In the genomic region with DNA sequence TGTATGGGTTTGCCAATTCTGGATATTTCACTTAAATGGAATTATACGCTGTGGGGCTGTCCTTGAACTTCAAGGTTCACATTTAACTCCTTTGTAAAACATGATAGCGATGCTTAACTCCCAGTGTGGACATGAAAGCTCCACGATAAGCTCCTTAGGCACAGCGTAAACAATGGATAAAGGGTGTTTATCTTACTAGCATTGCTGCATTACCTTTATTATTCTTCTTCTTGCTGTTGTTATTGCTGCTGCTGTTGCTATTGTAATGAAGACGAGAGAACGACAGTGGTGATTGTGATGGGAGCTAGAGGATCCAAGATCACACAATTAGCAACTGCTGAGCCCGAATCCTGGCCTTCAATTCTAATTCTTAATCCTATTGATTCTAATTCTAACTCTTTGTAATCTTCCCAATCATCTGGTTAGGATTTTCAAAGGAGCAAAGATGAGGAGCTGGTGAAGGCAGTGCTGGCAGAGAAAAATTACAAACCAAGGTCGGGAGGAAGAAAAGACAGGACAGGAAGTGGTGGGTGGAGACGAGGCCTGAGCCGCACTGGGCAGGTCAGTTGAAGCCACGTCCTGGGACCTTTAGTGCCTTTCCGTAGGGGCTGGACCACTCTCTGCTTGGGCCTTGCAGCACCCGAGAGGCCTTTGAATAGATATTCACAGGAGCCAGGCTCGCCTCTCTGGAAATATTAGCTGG, we compare ENCODE assay signal across 29 cellular contexts.
"Had no signal": no experiment of that assay in that cellular context is flagged by ENCODE, and none has a peak within 500 bp of the region (broad histone marks: within the 10 kb centered on the region; RNA-seq: fewer than 3 reads in every experiment).

No MANE protein-coding gene starts in this region.

- H3K4me1 Mint-ChIP-seq: activated CD8-positive, alpha-beta memory T cell treated with anti-CD3 and anti-CD28 coated beads, Interleukin-2, amount 10 ng/mL, durations not matched to agents 7 days and 5 days; activated naive CD8-positive, alpha-beta T cell treated with anti-CD3 and anti-CD28 coated beads, Interleukin-2, amount 50 U/mL, for 24 hours; naive B cell had no signal

- ATAC-seq: activated CD8-positive, alpha-beta memory T cell treated with anti-CD3 and anti-CD28 coated beads, Interleukin-2, amount 10 ng/mL, durations not matched to agents 7 days and 5 days; activated CD8-positive, alpha-beta T cell treated with anti-CD3 and anti-CD28 coated beads, Interleukin-2, amount 10 ng/mL, durations not matched to agents 7 days and 5 days; activated naive CD8-positive, alpha-beta T cell treated with anti-CD3 and anti-CD28 coated beads, Interleukin-2, amount 50 U/mL, for 24 hours; effector memory CD8-positive, alpha-beta T cell; heart left ventricle; left ventricle myocardium superior; right cardiac atrium; upper lobe of right lung had no signal

- H3K4me3 Mint-ChIP-seq: activated CD8-positive, alpha-beta memory T cell treated with anti-CD3 and anti-CD28 coated beads, Interleukin-2, amount 10 ng/mL, durations not matched to agents 7 days and 5 days; activated CD8-positive, alpha-beta T cell treated with anti-CD3 and anti-CD28 coated beads, Interleukin-2, amount 10 ng/mL, durations not matched to agents 7 days and 5 days; activated naive CD4-positive, alpha-beta T cell treated with anti-CD3 and anti-CD28 coated beads, Interleukin-2, amount 50 U/mL, for 24 hours; activated naive CD8-positive, alpha-beta T cell treated with anti-CD3 and anti-CD28 coated beads, Interleukin-2, amount 50 U/mL, for 24 hours; effector memory CD8-positive, alpha-beta T cell; naive B cell; neural crest cell; T-helper 1 cell treated with Interleukin-12 subunit alpha and Interleukin-12 subunit beta and Interleukin-4 antibody, amounts not matched to agents 30 μg/mL and 1 μg/mL, for 36 hours had no signal

- H3K36me3 Mint-ChIP-seq: activated CD8-positive, alpha-beta memory T cell treated with anti-CD3 and anti-CD28 coated beads, Interleukin-2, amount 10 ng/mL, durations not matched to agents 7 days and 5 days; naive B cell had no signal

- H3K9me3 Mint-ChIP-seq: activated naive CD4-positive, alpha-beta T cell treated with anti-CD3 and anti-CD28 coated beads, Interleukin-2, amount 50 U/mL, for 24 hours; activated naive CD8-positive, alpha-beta T cell treated with anti-CD3 and anti-CD28 coated beads, Interleukin-2, amount 50 U/mL, for 24 hours; activated T-helper 2 cell treated with anti-CD3 and anti-CD28 coated beads, Interferon-gamma antibody, Interleukin-2, Interleukin-4, amounts not matched to agents 10 μg/mL and 5 μg/mL and 100 μg/mL, durations not matched to agents 14 hours and 24 hours and 36 hours; effector memory CD8-positive, alpha-beta T cell; neural crest cell; T-helper 1 cell treated with Interleukin-12 subunit alpha and Interleukin-12 subunit beta and Interleukin-4 antibody, amounts not matched to agents 30 μg/mL and 1 μg/mL, for 36 hours had no signal

- DNase-seq: activated CD4-positive, alpha-beta T cell treated with anti-CD3 and anti-CD28 coated beads, Interleukin-2, amount 50 U/mL, for 1 hour; activated CD4-positive, CD25-positive, alpha-beta regulatory T cell treated with anti-CD3 and anti-CD28 coated beads, Interleukin-2, amount 50 U/mL, for 72 hours; activated CD8-positive, alpha-beta memory T cell treated with anti-CD3 and anti-CD28 coated beads, Interleukin-2, amount 10 ng/mL, durations not matched to agents 7 days and 5 days; activated CD8-positive, alpha-beta T cell treated with anti-CD3 and anti-CD28 coated beads, Interleukin-2, amount 10 ng/mL, durations not matched to agents 7 days and 5 days; activated naive CD8-positive, alpha-beta T cell treated with anti-CD3 and anti-CD28 coated beads, Interleukin-2, amount 50 U/mL, for 24 hours; activated T-cell treated with anti-CD3 and anti-CD28 coated beads, Interleukin-2, amount 50 U/mL, for 48 hours; amygdala; caudate nucleus; cortex of kidney; effector memory CD8-positive, alpha-beta T cell; foreskin fibroblast; heart left ventricle; hypothalamus; islet precursor cell; left ventricle myocardium superior; naive B cell; posterior cingulate gyrus; right cardiac atrium; stimulated activated CD4-positive, alpha-beta T cell treated with anti-CD3 and anti-CD28 coated beads, Interleukin-15, amount 100 ng/mL, for 24 hours; stimulated activated CD4-positive, alpha-beta T cell treated with anti-CD3 and anti-CD28 coated beads, Interleukin-2, amount 100 ng/mL, for 24 hours; stimulated activated naive CD4-positive, alpha-beta T cell; T1000; tibial artery; upper lobe of right lung had no signal

- H3K27ac Mint-ChIP-seq: activated CD8-positive, alpha-beta memory T cell treated with anti-CD3 and anti-CD28 coated beads, Interleukin-2, amount 10 ng/mL, durations not matched to agents 7 days and 5 days; activated CD8-positive, alpha-beta T cell treated with anti-CD3 and anti-CD28 coated beads, Interleukin-2, amount 10 ng/mL, durations not matched to agents 7 days and 5 days; activated naive CD4-positive, alpha-beta T cell treated with anti-CD3 and anti-CD28 coated beads, Interleukin-2, amount 50 U/mL, for 24 hours; activated naive CD8-positive, alpha-beta T cell treated with anti-CD3 and anti-CD28 coated beads, Interleukin-2, amount 50 U/mL, for 24 hours; activated T-helper 2 cell treated with anti-CD3 and anti-CD28 coated beads, Interferon-gamma antibody, Interleukin-2, Interleukin-4, amounts not matched to agents 10 μg/mL and 5 μg/mL and 100 μg/mL, durations not matched to agents 14 hours and 24 hours and 36 hours; effector memory CD8-positive, alpha-beta T cell; naive B cell; T-helper 1 cell treated with Interleukin-12 subunit alpha and Interleukin-12 subunit beta and Interleukin-4 antibody, amounts not matched to agents 30 μg/mL and 1 μg/mL, for 36 hours had no signal

- H3K4me3 ChIP-seq: heart left ventricle, suprapubic skin, tibial artery, upper lobe of right lung had no signal

- H3K36me3 ChIP-seq: heart left ventricle, suprapubic skin, tibial artery, upper lobe of right lung had no signal

- H3K9me3 ChIP-seq: heart left ventricle, suprapubic skin, tibial artery, upper lobe of right lung had no signal

- H3K27ac ChIP-seq: heart left ventricle, suprapubic skin, tibial artery, upper lobe of right lung had no signal

- H3K4me1 ChIP-seq: heart left ventricle, suprapubic skin, tibial artery, upper lobe of right lung had no signal
